In the genomic region with DNA sequence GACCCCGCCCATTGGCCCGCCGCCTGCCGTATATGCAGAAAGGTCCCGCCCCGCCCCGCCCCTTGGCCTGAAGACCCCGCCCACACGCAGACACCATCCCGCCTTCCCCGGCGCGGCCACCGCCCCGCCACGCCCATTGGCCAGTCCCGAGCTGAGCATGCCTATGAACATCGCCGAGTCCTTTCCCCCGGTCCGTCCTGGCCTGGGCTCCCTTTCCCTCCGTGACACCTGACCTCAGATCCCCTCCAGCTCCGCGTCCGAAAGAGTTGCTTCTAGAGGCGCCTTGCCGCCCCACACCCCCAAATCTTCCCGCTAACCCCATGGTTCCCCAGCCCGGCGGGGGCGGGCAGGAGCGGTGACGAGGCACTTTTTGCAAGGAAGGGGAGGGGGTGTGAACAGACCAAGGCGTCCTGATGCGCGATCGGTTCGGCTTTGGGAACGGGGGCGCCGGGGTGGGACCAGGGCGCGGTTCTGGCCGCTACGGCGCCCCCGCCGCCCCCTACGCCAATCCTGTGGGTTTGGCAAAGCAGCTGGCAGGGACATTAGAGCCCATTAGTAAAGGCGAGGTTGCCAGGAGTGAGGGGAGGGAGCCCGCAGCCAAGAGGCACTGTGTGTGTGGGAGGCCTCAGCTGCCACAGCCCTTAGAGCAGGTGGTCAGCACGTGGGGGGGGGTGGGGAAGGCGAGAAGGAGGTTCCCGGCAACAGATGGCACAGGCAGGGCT, we compare ENCODE assay signal across 1 cellular context.
TF ChIP-seq lines count a peak whose summit lies in the region.

No MANE protein-coding gene starts in this region.

TF ChIP-seq in K562, 482 proteins besides CTCF, POLR2A, EP300 and RAD21 (continued from another document and continues in another):
- 0 out of 2 replicates have a peak, but pooled peaks have one; percentile 57 for TF ChIP-seq E2F1 (CRISPR knock-in tag; IDR thresholded peaks at IDR 0.05)
- TF ChIP-seq BRF2 (IDR thresholded peaks at IDR 0.05; ENCODE audit: borderline replicate concordance, insufficient read depth, insufficient read length): no peak
- 0 out of 4 replicates have a peak, but pooled peaks of 1 of the 2 experiments have one; percentile 11 for TF ChIP-seq UBTF (IDR thresholded peaks at IDR 0.05; ENCODE audit: borderline replicate concordance in 1 of 2, low read depth in 2 of 2, low read length in 2 of 2)
- TF ChIP-seq L3MBTL2 (IDR thresholded peaks at IDR 0.05): peak; percentile 98
- TF ChIP-seq ZNF121 (CRISPR knock-in tag; conservative IDR thresholded peaks at IDR 0.05): no peak
- TF ChIP-seq ID3 (CRISPR knock-in tag; IDR thresholded peaks at IDR 0.05): no peak
- TF ChIP-seq ID3 (tag; IDR thresholded peaks at IDR 0.05): 0 out of 2 replicates have a peak, but pooled peaks have one; percentile 36
- TF ChIP-seq ETV1 (tag; conservative IDR thresholded peaks at IDR 0.05; ENCODE audit: low read depth): no peak
- TF ChIP-seq, protein P1, sequence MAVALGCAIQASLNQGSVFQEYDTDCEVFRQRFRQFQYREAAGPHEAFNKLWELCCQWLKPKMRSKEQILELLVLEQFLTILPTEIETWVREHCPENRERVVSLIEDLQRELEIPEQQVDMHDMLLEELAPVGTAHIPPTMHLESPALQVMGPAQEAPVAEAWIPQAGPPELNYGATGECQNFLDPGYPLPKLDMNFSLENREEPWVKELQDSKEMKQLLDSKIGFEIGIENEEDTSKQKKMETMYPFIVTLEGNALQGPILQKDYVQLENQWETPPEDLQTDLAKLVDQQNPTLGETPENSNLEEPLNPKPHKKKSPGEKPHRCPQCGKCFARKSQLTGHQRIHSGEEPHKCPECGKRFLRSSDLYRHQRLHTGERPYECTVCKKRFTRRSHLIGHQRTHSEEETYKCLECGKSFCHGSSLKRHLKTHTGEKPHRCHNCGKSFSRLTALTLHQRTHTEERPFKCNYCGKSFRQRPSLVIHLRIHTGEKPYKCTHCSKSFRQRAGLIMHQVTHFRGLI (CRISPR knock-in tag; IDR thresholded peaks at IDR 0.05): 0 out of 2 replicates have a peak, but pooled peaks have one; percentile 31
- TF ChIP-seq RBM14 (IDR thresholded peaks at IDR 0.05; ENCODE audit: borderline replicate concordance, insufficient read depth, low read depth, low read length): peak; percentile 94; the same call in 1 of the 2 replicates
- TF ChIP-seq TEAD4 (IDR thresholded peaks at IDR 0.05; ENCODE audit: low read length): peak; percentile 26; the same call in 1 of the 2 replicates
- no peak for TF ChIP-seq TEAD4 (CRISPR knock-in tag; IDR thresholded peaks at IDR 0.05; ENCODE audit: borderline replicate concordance)
- peak; percentile 46; the same call in 1 of the 2 replicates for TF ChIP-seq KLF13 (tag; IDR thresholded peaks at IDR 0.05; ENCODE audit: borderline replicate concordance, low read depth)
- TF ChIP-seq ZNF518B (CRISPR knock-in tag; IDR thresholded peaks at IDR 0.05): no peak
- no peak for TF ChIP-seq NONO (IDR thresholded peaks at IDR 0.05; ENCODE audit: low read depth in 2 of 2, low read length in 1 of 2)
- TF ChIP-seq ZNF146 (CRISPR knock-in tag; IDR thresholded peaks at IDR 0.05; ENCODE audit: unreplicated experiment): no peak
- no peak for TF ChIP-seq RFX5 (IDR thresholded peaks at IDR 0.05; ENCODE audit: low read depth, low read length)
- peak; percentile 79 for TF ChIP-seq SMARCA4 (IDR thresholded peaks at IDR 0.05)
- TF ChIP-seq CHD2 (IDR thresholded peaks at IDR 0.05; ENCODE audit: low read depth, low read length): no peak
- no peak for TF ChIP-seq ZNF512 (tag; IDR thresholded peaks at IDR 0.05)
- peak; percentile 64 for TF ChIP-seq TAF9B (IDR thresholded peaks at IDR 0.05; ENCODE audit: partially characterized antibody)
- peak; percentile 13 to 79; a peak in 2 of 4 replicates for TF ChIP-seq MAZ (CRISPR knock-in tag; conservative IDR thresholded peaks at IDR 0.05 in 1 of 2, IDR thresholded peaks at IDR 0.05 in 1 of 2)
- no peak for TF ChIP-seq ZNF23 (CRISPR knock-in tag; IDR thresholded peaks at IDR 0.05)
- TF ChIP-seq MTA2 (IDR thresholded peaks at IDR 0.05; ENCODE audit: low read depth): no peak
- TF ChIP-seq, protein P2, sequence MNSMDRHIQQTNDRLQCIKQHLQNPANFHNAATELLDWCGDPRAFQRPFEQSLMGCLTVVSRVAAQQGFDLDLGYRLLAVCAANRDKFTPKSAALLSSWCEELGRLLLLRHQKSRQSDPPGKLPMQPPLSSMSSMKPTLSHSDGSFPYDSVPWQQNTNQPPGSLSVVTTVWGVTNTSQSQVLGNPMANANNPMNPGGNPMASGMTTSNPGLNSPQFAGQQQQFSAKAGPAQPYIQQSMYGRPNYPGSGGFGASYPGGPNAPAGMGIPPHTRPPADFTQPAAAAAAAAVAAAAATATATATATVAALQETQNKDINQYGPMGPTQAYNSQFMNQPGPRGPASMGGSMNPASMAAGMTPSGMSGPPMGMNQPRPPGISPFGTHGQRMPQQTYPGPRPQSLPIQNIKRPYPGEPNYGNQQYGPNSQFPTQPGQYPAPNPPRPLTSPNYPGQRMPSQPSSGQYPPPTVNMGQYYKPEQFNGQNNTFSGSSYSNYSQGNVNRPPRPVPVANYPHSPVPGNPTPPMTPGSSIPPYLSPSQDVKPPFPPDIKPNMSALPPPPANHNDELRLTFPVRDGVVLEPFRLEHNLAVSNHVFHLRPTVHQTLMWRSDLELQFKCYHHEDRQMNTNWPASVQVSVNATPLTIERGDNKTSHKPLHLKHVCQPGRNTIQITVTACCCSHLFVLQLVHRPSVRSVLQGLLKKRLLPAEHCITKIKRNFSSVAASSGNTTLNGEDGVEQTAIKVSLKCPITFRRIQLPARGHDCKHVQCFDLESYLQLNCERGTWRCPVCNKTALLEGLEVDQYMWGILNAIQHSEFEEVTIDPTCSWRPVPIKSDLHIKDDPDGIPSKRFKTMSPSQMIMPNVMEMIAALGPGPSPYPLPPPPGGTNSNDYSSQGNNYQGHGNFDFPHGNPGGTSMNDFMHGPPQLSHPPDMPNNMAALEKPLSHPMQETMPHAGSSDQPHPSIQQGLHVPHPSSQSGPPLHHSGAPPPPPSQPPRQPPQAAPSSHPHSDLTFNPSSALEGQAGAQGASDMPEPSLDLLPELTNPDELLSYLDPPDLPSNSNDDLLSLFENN (IDR thresholded peaks at IDR 0.05; ENCODE audit: low read depth in 2 of 2, low read length in 2 of 2): 0 out of 4 replicates have a peak, but pooled peaks of 1 of the 2 experiments have one; percentile 8
- TF ChIP-seq, protein P3, sequence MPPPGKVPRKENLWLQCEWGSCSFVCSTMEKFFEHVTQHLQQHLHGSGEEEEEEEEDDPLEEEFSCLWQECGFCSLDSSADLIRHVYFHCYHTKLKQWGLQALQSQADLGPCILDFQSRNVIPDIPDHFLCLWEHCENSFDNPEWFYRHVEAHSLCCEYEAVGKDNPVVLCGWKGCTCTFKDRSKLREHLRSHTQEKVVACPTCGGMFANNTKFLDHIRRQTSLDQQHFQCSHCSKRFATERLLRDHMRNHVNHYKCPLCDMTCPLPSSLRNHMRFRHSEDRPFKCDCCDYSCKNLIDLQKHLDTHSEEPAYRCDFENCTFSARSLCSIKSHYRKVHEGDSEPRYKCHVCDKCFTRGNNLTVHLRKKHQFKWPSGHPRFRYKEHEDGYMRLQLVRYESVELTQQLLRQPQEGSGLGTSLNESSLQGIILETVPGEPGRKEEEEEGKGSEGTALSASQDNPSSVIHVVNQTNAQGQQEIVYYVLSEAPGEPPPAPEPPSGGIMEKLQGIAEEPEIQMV (tag; conservative IDR thresholded peaks at IDR 0.05; ENCODE audit: low read depth): no peak
- TF ChIP-seq, protein P4, sequence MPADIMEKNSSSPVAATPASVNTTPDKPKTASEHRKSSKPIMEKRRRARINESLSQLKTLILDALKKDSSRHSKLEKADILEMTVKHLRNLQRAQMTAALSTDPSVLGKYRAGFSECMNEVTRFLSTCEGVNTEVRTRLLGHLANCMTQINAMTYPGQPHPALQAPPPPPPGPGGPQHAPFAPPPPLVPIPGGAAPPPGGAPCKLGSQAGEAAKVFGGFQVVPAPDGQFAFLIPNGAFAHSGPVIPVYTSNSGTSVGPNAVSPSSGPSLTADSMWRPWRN (IDR thresholded peaks at IDR 0.05; ENCODE audit: low read depth): no peak
- no peak for TF ChIP-seq EZH2 (IDR thresholded peaks at IDR 0.05; ENCODE audit: borderline replicate concordance, low read depth, low read length)
- TF ChIP-seq ZNF280B (CRISPR knock-in tag; IDR thresholded peaks at IDR 0.05): no peak
- peak; percentile 58; the same call in 1 of the 2 replicates for TF ChIP-seq PHF8 (IDR thresholded peaks at IDR 0.05; ENCODE audit: borderline replicate concordance, low read length)
- TF ChIP-seq MYC (IDR thresholded peaks at IDR 0.05; ENCODE audit: low read depth, low read length): peak; percentile 91
- TF ChIP-seq MYC (CRISPR knock-in tag; IDR thresholded peaks at IDR 0.05; ENCODE audit: borderline replicate concordance, low read depth): peak; percentile 84
- TF ChIP-seq HDAC2 (IDR thresholded peaks at IDR 0.05): peak; percentile 83
